Comparison of ENCODE assay signal across 30 cellular contexts in the genomic region with DNA sequence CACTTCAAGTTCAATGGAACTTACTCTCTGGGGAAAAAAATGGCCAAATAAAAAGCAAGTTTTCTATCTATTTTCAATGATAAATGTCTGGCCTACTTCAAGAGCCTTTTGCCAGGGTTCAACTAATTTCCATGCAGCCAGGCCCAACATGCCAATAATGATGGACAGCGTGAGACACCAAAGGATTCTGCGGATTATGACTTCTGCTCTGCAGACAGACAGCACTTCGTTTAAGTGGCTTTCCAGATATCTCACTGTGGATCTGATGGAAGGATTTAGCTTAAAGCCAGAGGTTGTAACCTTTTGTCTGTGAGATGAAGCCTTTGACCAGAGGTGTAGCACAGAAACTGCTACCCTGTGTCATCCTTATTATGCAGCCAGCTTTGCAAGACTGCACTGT.
"Had no signal": no experiment of that assay in that cellular context is flagged by ENCODE, and none has a peak within 500 bp of the region (broad histone marks: within the 10 kb centered on the region; RNA-seq: fewer than 3 reads in every experiment).

No MANE protein-coding gene starts in this region.

- H3K4me1 ChIP-seq: adrenal gland, body of pancreas, breast epithelium, colonic mucosa had no signal

- H3K27ac ChIP-seq: adrenal gland, body of pancreas, breast epithelium, cardiac muscle cell, colonic mucosa had no signal

- FAIRE-seq: endometrium, frontal cortex had no signal

- H3K4me3 ChIP-seq: adrenal gland, body of pancreas, breast epithelium, cardiac muscle cell, colonic mucosa had no signal

- H3K27me3 ChIP-seq: adrenal gland, body of pancreas, breast epithelium, cardiac muscle cell, colonic mucosa had no signal

- DNase-seq: activated CD4-positive, alpha-beta memory T cell treated with anti-CD3 and anti-CD28 coated beads for 36 hours; activated CD4-positive, alpha-beta T cell treated with anti-CD3 and anti-CD28 coated beads for 36 hours; activated CD4-positive, alpha-beta T cell treated with anti-CD3 and anti-CD28 coated beads, Interleukin-2, amount 10 ng/mL, durations not matched to agents 24 days and 14 days; activated CD4-positive, CD25-positive, alpha-beta regulatory T cell; activated CD4-positive, CD25-positive, alpha-beta regulatory T cell treated with anti-CD3 and anti-CD28 coated beads, Interleukin-2, amount 50 U/mL, for 72 hours; activated CD8-positive, alpha-beta memory T cell treated with anti-CD3 and anti-CD28 coated beads, Interleukin-2, amount 10 ng/mL, durations not matched to agents 7 days and 5 days; activated CD8-positive, alpha-beta memory T cell treated with anti-CD3 and anti-CD28 coated beads, Interleukin-2, amount 50 U/mL, for 4 hours; activated CD8-positive, alpha-beta T cell treated with anti-CD3 and anti-CD28 coated beads, Interleukin-2, amount 10 ng/mL, durations not matched to agents 7 days and 5 days; activated effector memory CD4-positive, alpha-beta T cell treated with anti-CD3 and anti-CD28 coated beads, Interleukin-2, amount 50 U/mL, for 16 hours; activated naive CD4-positive, alpha-beta T cell treated with anti-CD3 and anti-CD28 coated beads for 36 hours; activated naive CD8-positive, alpha-beta T cell treated with anti-CD3 and anti-CD28 coated beads for 36 hours; activated naive CD8-positive, alpha-beta T cell treated with anti-CD3 and anti-CD28 coated beads, Interleukin-2, amount 50 U/mL, for 24 hours; activated T-cell treated with anti-CD3 and anti-CD28 coated beads, Interleukin-2, amount 50 U/mL, for 1 hour; activated T-cell treated with anti-CD3 and anti-CD28 coated beads, Interleukin-2, amount 50 U/mL, for 48 hours; adrenal gland; amygdala; aorta; body of pancreas; central memory CD4-positive, alpha-beta T cell; cerebellar nuclear complex; colonic mucosa; effector CD8-positive, alpha-beta T cell; foreskin fibroblast; head of caudate nucleus; T-helper 17 cell; T1000 had no signal

- H3K9me3 ChIP-seq: adrenal gland, body of pancreas, breast epithelium, colonic mucosa had no signal

- H3K36me3 ChIP-seq: adrenal gland, breast epithelium, cardiac muscle cell, colonic mucosa had no signal
